In the genomic region with DNA sequence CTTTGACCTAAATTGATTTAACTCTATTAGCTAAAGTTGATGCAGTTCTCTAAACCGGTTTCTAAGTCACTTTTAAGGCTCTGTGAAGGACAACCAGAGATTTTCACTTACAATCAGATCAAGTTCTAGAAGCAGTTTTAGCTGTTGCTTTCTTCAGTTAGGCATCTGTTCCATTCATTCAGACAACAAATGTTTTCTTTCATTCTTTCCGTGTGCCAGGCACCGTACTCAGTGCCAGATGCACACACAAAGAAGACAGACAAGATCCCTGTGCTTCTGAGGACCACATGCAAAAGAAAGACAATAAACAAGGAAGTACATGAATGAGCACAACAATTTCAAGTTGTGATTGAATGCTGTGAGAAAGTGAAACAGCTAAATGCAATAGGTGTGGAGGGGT, we compare ENCODE assay signal across 1 cellular context.
TF ChIP-seq lines count a peak whose summit lies in the region.

No MANE protein-coding gene starts in this region.

TF ChIP-seq in GM12878, 131 proteins besides CTCF, POLR2A, EP300 and RAD21:
- TF ChIP-seq, protein P1, sequence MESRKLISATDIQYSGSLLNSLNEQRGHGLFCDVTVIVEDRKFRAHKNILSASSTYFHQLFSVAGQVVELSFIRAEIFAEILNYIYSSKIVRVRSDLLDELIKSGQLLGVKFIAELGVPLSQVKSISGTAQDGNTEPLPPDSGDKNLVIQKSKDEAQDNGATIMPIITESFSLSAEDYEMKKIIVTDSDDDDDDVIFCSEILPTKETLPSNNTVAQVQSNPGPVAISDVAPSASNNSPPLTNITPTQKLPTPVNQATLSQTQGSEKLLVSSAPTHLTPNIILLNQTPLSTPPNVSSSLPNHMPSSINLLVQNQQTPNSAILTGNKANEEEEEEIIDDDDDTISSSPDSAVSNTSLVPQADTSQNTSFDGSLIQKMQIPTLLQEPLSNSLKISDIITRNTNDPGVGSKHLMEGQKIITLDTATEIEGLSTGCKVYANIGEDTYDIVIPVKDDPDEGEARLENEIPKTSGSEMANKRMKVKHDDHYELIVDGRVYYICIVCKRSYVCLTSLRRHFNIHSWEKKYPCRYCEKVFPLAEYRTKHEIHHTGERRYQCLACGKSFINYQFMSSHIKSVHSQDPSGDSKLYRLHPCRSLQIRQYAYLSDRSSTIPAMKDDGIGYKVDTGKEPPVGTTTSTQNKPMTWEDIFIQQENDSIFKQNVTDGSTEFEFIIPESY (IDR thresholded peaks at IDR 0.05) = no peak
